Comparison of ENCODE assay signal across 16 cellular contexts in the genomic region with DNA sequence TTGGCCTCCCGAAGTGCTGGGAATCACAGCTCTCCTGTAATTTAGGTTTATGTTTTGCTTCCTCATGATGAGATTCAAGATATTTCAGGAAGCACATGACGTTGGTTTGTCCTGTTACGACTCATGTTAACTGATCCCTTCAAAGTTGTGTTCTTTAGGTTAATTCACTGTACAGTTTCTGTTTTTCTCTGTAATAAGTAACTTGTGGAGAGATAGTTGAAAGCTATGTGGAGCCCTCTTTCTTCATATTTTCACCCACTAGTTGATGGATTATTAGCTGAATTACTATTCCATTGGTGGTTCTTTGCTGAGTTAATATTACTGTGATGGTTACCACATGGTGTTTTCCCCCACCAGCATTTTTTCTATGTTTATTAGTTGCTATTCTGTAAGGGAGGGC. TPM values are rescaled to one million over a fixed set of nuclear protein-coding genes. Genes with fewer than 3 reads are reported as not detected.
DNase-seq lines count a peak whose midpoint lies in the region; ATAC-seq and TF ChIP-seq lines count a peak whose summit lies in the region.
"Had no signal": no experiment of that assay in that cellular context is flagged by ENCODE, and none has a peak within 500 bp of the region (broad histone marks: within the 10 kb centered on the region; RNA-seq: fewer than 3 reads in every experiment).

No MANE protein-coding gene starts in this region.

- no peaks in the 10 kb centered on the region for H3F3A ChIP-seq in PC-9 (ENCODE audit: insufficient read depth, low read depth)

- peaks cover 41 to 58% (median 46%) of the 10 kb centered on the region in 3 donors for H3K36me3 Mint-ChIP-seq in immature natural killer cell

- H3K4me3 ChIP-seq in fibroblast of mammary gland (ENCODE audit: control insufficient read depth, low read depth, low read length) (no peak overlapping the region), PC-9 (no peak overlapping the region)
- H3K4me3 ChIP-seq: left lung, thoracic aorta had no signal

- H2AFZ ChIP-seq in PC-9, result no peak overlapping the region

- H3K9me2 ChIP-seq in PC-9 (ENCODE audit: insufficient read depth), result no peaks in the 10 kb centered on the region

- no peak overlapping the region for H3K27ac ChIP-seq in PC-9
- H3K27ac ChIP-seq: left lung, thoracic aorta had no signal

- H3K9me3 ChIP-seq in PC-9 (ENCODE audit: insufficient read depth, low read depth), result no peaks in the 10 kb centered on the region
- H3K9me3 ChIP-seq: thoracic aorta had no signal

- CTCF ChIA-PET in PC-9 (lab: Charles Lee), result no interaction called here

- peaks cover 0 to 2% (median 0%) of the 10 kb centered on the region in 3 donors for H3K27me3 Mint-ChIP-seq in immature natural killer cell (ENCODE audit: low read depth in 3 of 3)

- intact Hi-C loops in PC-9 (cut with micrococcal nuclease; ENCODE audit: unreplicated experiment), result no loop called here

- BruUV-seq in PC-9 (replicated peaks; lab: Mats Ljungman, UMichigan), result no TSS peak

- H3K4me1 Mint-ChIP-seq in immature natural killer cell, result no peaks in the 10 kb centered on the region

- no peaks in the 10 kb centered on the region for H3K9me3 Mint-ChIP-seq in immature natural killer cell

- no peak overlapping the region for H3K4me3 Mint-ChIP-seq in immature natural killer cell

- POLR2A ChIA-PET in PC-9 (lab: Charles Lee; ENCODE audit: unreplicated experiment), result interaction anchor here (0.7 kb wide), 1 partner anchor 444 kb away, joined by 5 read pairs; no protein-coding TSS in a partner anchor

- no peaks in the 10 kb centered on the region for H4K20me1 ChIP-seq in PC-9 (ENCODE audit: insufficient read depth)

- peaks cover 44% of the 10 kb centered on the region for H3K36me3 ChIP-seq in PC-9 (ENCODE audit: low read depth)

- H3K79me2 ChIP-seq in PC-9 (ENCODE audit: low read depth), result no peaks in the 10 kb centered on the region

- peak; percentile 16 for DNase-seq in fibroblast of mammary gland (ENCODE audit: low read depth)
- DNase-seq in DMS79 treated with DMSO at 0.1 percent for 48 hours (lab: John Stamatoyannopoulos, UW), result no peak
- DNase-seq in NCI-H69 (lab: John Stamatoyannopoulos, UW), result no peak
- DNase-seq in immature natural killer cell, result no peak
- no peak for DNase-seq in PC-9
- DNase-seq: activated T-cell treated with anti-CD3 and anti-CD28 coated beads, Interleukin-2, amount 50 U/mL, for 1 hour; AML-193; Calu3; HCEC 1CT; left lung; NCI-H1105; stimulated activated CD4-positive, alpha-beta T cell treated with anti-CD3 and anti-CD28 coated beads, Interleukin-2, amount 100 ng/mL, for 48 hours had no signal

- no peak overlapping the region for H3K4me2 ChIP-seq in PC-9

- no peaks in the 10 kb centered on the region for H3K4me1 ChIP-seq in PC-9 (replicated peaks; ENCODE audit: insufficient read depth)
- H3K4me1 ChIP-seq: left lung had no signal

- peak overlapping the region in 1 of 6 donors; percentile 12 for H3K27ac Mint-ChIP-seq in immature natural killer cell

- ATAC-seq in GM19043 (IDR thresholded peaks at IDR 0.05; ENCODE audit: low read depth, unreplicated experiment) (peak; percentile 78), HG02610 (IDR thresholded peaks at IDR 0.05; ENCODE audit: unreplicated experiment) (peak; percentile 55), HG03196 (IDR thresholded peaks at IDR 0.05; ENCODE audit: unreplicated experiment) (peak; percentile 71)
- ATAC-seq: left lung had no signal

- no peaks in the 10 kb centered on the region for H3K27me3 ChIP-seq in PC-9 (ENCODE audit: insufficient read depth, low read depth)
- H3K27me3 ChIP-seq: left lung had no signal

- TF ChIP-seq CTCF in fibroblast of mammary gland (conservative IDR thresholded peaks at IDR 0.05; ENCODE audit: control insufficient read depth, insufficient read depth, low read depth, low read length), result no peak
- no peak for TF ChIP-seq CTCF in PC-9 (conservative IDR thresholded peaks at IDR 0.05)

RNA-seq across cellular contexts. Expression of gene CHCHD5, which starts 18.3 kb away (rescaled TPM):
- polyA plus RNA-seq in immature natural killer cell, result 100 to 1,000 TPM in 1 of 3 donors, 10 to 100 TPM in 2; 65.1 to 109 (median 81.0) TPM
- 38.4 and 64.3 TPM in 2 replicates for total RNA-seq in PC-9 (2021)

RNA-seq across cellular contexts. Expression of gene POLR1B, which starts 23.8 kb away (rescaled TPM):
- polyA plus RNA-seq in immature natural killer cell, result 10 to 100 TPM; 12.1 to 21.5 (median 17.1) TPM
- 27.7 and 30.0 TPM in 2 replicates for total RNA-seq in PC-9 (2021)
